Comparison of ENCODE assay signal across 8 cellular contexts in genomic region chr11:74639533-74639932, GRCh38.
"Had no signal": no experiment of that assay in that cellular context is flagged by ENCODE, and none has a peak within 500 bp of the region (broad histone marks: within the 10 kb centered on the region; RNA-seq: fewer than 3 reads in every experiment).

No MANE protein-coding gene starts in this region.

- H3K9me3 Mint-ChIP-seq: activated naive CD8-positive, alpha-beta T cell treated with anti-CD3 and anti-CD28 coated beads, Interleukin-2, amount 10 ng/mL, durations not matched to agents 7 days and 5 days; stimulated activated naive B cell treated with anti-CD40 and anti-IgM and Interleukin-4, amounts not matched to agents 10 μg/mL and 1 μg/mL and 100 μg/mL, for 72 hours had no signal

- H3K79me2 ChIP-seq: parathyroid adenoma had no signal

- H3K9ac ChIP-seq: parathyroid adenoma had no signal

- H3K4me3 Mint-ChIP-seq: activated naive CD8-positive, alpha-beta T cell treated with anti-CD3 and anti-CD28 coated beads, Interleukin-2, amount 10 ng/mL, durations not matched to agents 7 days and 5 days; stimulated activated naive B cell treated with anti-CD40 and anti-IgM and Interleukin-4, amounts not matched to agents 10 μg/mL and 1 μg/mL and 100 μg/mL, for 72 hours had no signal

- H3K4me1 ChIP-seq: parathyroid adenoma, spleen, upper lobe of left lung had no signal

- H3K4me3 ChIP-seq: spleen, upper lobe of left lung had no signal

- H3K9me3 ChIP-seq: spleen, upper lobe of left lung had no signal

- DNase-seq: activated naive CD8-positive, alpha-beta T cell treated with anti-CD3 and anti-CD28 coated beads, Interleukin-2, amount 10 ng/mL, durations not matched to agents 7 days and 5 days; activated T-cell treated with anti-CD3 and anti-CD28 coated beads, Interleukin-2, amount 50 U/mL, for 1 hour; anterior cingulate cortex; spleen; stimulated activated CD4-positive, alpha-beta T cell treated with anti-CD3 and anti-CD28 coated beads, Interleukin-1b, Interleukin-23, amount 100 ng/mL, for 48 hours; stimulated activated naive B cell treated with anti-CD40 and anti-IgM and Interleukin-4, amounts not matched to agents 10 μg/mL and 1 μg/mL and 100 μg/mL, for 72 hours; upper lobe of left lung had no signal

- H3K27me3 ChIP-seq: spleen, upper lobe of left lung had no signal

- H3K27ac ChIP-seq: parathyroid adenoma, spleen, upper lobe of left lung had no signal

- H2AFZ ChIP-seq: parathyroid adenoma had no signal

- H3K27me3 Mint-ChIP-seq: activated naive CD8-positive, alpha-beta T cell treated with anti-CD3 and anti-CD28 coated beads, Interleukin-2, amount 10 ng/mL, durations not matched to agents 7 days and 5 days; stimulated activated naive B cell treated with anti-CD40 and anti-IgM and Interleukin-4, amounts not matched to agents 10 μg/mL and 1 μg/mL and 100 μg/mL, for 72 hours had no signal

- H3K27ac Mint-ChIP-seq: activated naive CD8-positive, alpha-beta T cell treated with anti-CD3 and anti-CD28 coated beads, Interleukin-2, amount 10 ng/mL, durations not matched to agents 7 days and 5 days; stimulated activated naive B cell treated with anti-CD40 and anti-IgM and Interleukin-4, amounts not matched to agents 10 μg/mL and 1 μg/mL and 100 μg/mL, for 72 hours had no signal
